ENCODE assay signal across 23 cellular contexts in the genomic region with DNA sequence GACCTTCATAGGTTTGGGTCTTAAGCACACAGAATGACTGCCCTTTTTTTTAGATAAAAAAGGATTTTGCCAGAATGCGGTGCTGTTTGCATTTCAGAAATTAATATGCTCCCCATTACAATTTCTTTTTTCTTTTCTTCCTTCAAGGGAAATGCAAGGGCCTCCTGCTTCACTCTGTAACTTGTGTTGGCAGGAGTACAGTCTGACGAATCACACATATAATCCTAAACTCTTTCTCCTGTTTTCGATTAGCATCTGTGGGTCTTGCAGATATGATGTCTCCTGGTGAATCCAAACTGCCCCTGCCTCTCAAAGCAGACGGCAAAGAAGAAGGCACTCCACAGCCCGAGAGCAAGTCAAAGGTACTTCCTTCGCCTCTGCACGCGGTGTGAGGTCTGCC.
"Had no signal": no experiment of that assay in that cellular context is flagged by ENCODE, and none has a peak within 500 bp of the region (broad histone marks: within the 10 kb centered on the region; RNA-seq: fewer than 3 reads in every experiment).

No MANE protein-coding gene starts in this region.

- H3K27me3 Mint-ChIP-seq: activated naive CD8-positive, alpha-beta T cell; naive thymus-derived CD8-positive, alpha-beta T cell; stimulated activated memory B cell treated with anti-CD40 and anti-IgM and Interleukin-4, amounts not matched to agents 10 μg/mL and 1 μg/mL and 100 μg/mL, for 72 hours had no signal

- H2AFZ ChIP-seq: parathyroid adenoma had no signal

- H3K9me3 Mint-ChIP-seq: activated T-cell treated with anti-CD3 and anti-CD28 coated beads, Interleukin-2, amount 50 U/mL, for 4 hours; activated T-helper 2 cell treated with anti-CD3 and anti-CD28 coated beads, Interferon-gamma antibody, Interleukin-2, Interleukin-4, amounts not matched to agents 10 μg/mL and 5 μg/mL and 100 μg/mL, durations not matched to agents 14 hours and 24 hours and 36 hours; mesothelial cell of epicardium; naive thymus-derived CD8-positive, alpha-beta T cell; stimulated activated memory B cell treated with anti-CD40 and anti-IgM and Interleukin-4, amounts not matched to agents 10 μg/mL and 1 μg/mL and 100 μg/mL, for 72 hours had no signal

- H3K9me3 ChIP-seq: gastrocnemius medialis, left lung, right lobe of liver, stomach, testis, uterus had no signal

- H3K4me1 Mint-ChIP-seq: stimulated activated memory B cell treated with anti-CD40 and anti-IgM and Interleukin-4, amounts not matched to agents 10 μg/mL and 1 μg/mL and 100 μg/mL, for 72 hours had no signal

- H3K27me3 ChIP-seq: gastrocnemius medialis, left lung, right lobe of liver, stomach, testis, uterus had no signal

- H3K27ac ChIP-seq: coronary artery, epithelial cell of prostate, gastrocnemius medialis, left lung, parathyroid adenoma, right lobe of liver, skin epidermis, stomach, testis, uterus, VCaP had no signal

- H3K27ac Mint-ChIP-seq: activated naive CD8-positive, alpha-beta T cell; activated T-helper 2 cell treated with anti-CD3 and anti-CD28 coated beads, Interferon-gamma antibody, Interleukin-2, Interleukin-4, amounts not matched to agents 10 μg/mL and 5 μg/mL and 100 μg/mL, durations not matched to agents 14 hours and 24 hours and 36 hours; mesothelial cell of epicardium; stimulated activated memory B cell treated with anti-CD40 and anti-IgM and Interleukin-4, amounts not matched to agents 10 μg/mL and 1 μg/mL and 100 μg/mL, for 72 hours had no signal

- H3K4me3 Mint-ChIP-seq: activated naive CD8-positive, alpha-beta T cell; activated T-cell treated with anti-CD3 and anti-CD28 coated beads, Interleukin-2, amount 50 U/mL, for 4 hours; mesothelial cell of epicardium; naive thymus-derived CD8-positive, alpha-beta T cell; stimulated activated memory B cell treated with anti-CD40 and anti-IgM and Interleukin-4, amounts not matched to agents 10 μg/mL and 1 μg/mL and 100 μg/mL, for 72 hours had no signal

- DNase-seq: activated CD8-positive, alpha-beta memory T cell treated with anti-CD3 and anti-CD28 coated beads, Interleukin-2, amount 50 U/mL, for 4 hours; activated naive CD4-positive, alpha-beta T cell; activated T-cell treated with anti-CD3 and anti-CD28 coated beads, Interleukin-2, amount 50 U/mL, for 4 hours; gastrocnemius medialis; hippocampal formation; kidney glomerular epithelial cell; left lung; naive thymus-derived CD8-positive, alpha-beta T cell; right lobe of liver; stimulated activated CD4-positive, alpha-beta T cell treated with anti-CD3 and anti-CD28 coated beads, Interleukin-2, amount 100 ng/mL, for 24 hours; stomach; testis; trophoblast cell; uterus had no signal

- H3K4me1 ChIP-seq: parathyroid adenoma, right lobe of liver, testis, uterus had no signal

- ATAC-seq: activated T-cell treated with anti-CD3 and anti-CD28 coated beads, Interleukin-2, amount 50 U/mL, for 4 hours; gastrocnemius medialis; left lung; naive thymus-derived CD8-positive, alpha-beta T cell; stimulated activated memory B cell treated with anti-CD40 and anti-IgM and Interleukin-4, amounts not matched to agents 10 μg/mL and 1 μg/mL and 100 μg/mL, for 72 hours had no signal

- H3K4me3 ChIP-seq: coronary artery, gastrocnemius medialis, left lung, right lobe of liver, skin epidermis, stomach, testis, uterus had no signal

- H3K9ac ChIP-seq: parathyroid adenoma had no signal
